Comparison of ENCODE assay signal across 8 cellular contexts in the genomic region with DNA sequence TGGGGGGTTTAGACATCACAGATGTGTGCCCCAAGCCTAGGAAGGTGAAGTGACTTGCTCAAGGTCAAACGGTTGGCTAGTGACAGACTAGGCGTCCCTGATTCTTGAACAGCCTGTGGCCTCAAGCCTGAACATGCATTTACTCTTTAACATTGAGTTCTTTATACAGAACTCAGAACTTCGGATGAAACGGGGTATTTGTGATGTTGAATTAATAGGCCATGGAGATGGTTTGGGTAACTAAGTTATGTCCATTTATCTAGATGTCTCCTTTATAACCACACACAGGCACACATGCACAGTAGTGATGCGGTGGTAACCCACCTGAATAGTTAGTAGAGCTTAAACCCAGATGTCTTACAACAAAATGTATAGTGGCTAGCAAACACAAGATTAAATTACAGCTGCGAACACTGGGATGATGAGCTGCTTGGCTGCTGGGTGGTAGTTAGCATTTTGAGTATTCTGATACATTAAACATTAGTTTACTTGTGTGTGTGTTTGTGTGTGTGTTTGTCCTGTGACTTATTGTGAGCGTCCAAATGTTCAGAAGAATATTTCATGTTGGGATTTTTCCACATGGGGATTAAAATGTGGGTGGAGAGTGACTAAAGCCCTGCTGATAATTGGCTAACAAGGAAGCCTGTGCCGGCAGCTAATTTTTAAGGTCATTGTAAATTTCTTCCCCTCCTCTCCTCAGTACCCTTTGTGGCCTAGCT. TPM values are rescaled to one million over a fixed set of nuclear protein-coding genes. Genes with fewer than 3 reads are reported as not detected.
DNase-seq lines count a peak whose midpoint lies in the region; ATAC-seq and TF ChIP-seq lines count a peak whose summit lies in the region.

No MANE protein-coding gene starts in this region.

- peak; percentile 25 for DNase-seq in activated naive CD4-positive, alpha-beta T cell treated with anti-CD3 and anti-CD28 coated beads for 36 hours
- DNase-seq in activated naive CD4-positive, alpha-beta T cell treated with anti-CD3 and anti-CD28 coated beads, Interleukin-2, amount 50 U/mL, for 16 hours = no peak
- DNase-seq in adipocyte (ENCODE audit: low read depth) (peak; percentile 64), testis (no peak), NK-92 (lab: John Stamatoyannopoulos, UW; ENCODE audit: unreplicated experiment) (no peak), NOMO-1 treated with DMSO at 0.1 percent for 48 hours (lab: John Stamatoyannopoulos, UW; ENCODE audit: unreplicated experiment) (no peak)

- intact Hi-C loops in activated naive CD4-positive, alpha-beta T cell treated with anti-CD3 and anti-CD28 coated beads for 36 hours (cut with micrococcal nuclease) = loop anchor here (2.0 to 10.0 kb wide), 5 partner anchors 15 to 1619 kb away; partner anchors contain the start of genes CSDE1 and MAN1A2
- intact Hi-C loops in testis (cut with DNase I; ENCODE audit: low total_unique reads) = no loop called here

- no peaks in the 10 kb centered on the region for H3K27me3 ChIP-seq in adipocyte (replicated peaks; ENCODE audit: control insufficient read depth, insufficient read depth, low read length)
- H3K27me3 ChIP-seq in layer of hippocampus (ENCODE audit: control insufficient read depth, insufficient read depth, low read length) = no peaks in the 10 kb centered on the region
- H3K27me3 ChIP-seq in testis = no peaks in the 10 kb centered on the region

- H3K4me3 Mint-ChIP-seq in activated naive CD4-positive, alpha-beta T cell treated with anti-CD3 and anti-CD28 coated beads for 36 hours = peak overlapping the region; percentile 92

- no peaks in the 10 kb centered on the region for H3K9me3 ChIP-seq in adipocyte (ENCODE audit: control insufficient read depth, low read length)
- H3K9me3 ChIP-seq in testis = no peaks in the 10 kb centered on the region

- H3K27ac ChIP-seq in layer of hippocampus (ENCODE audit: low read depth, low read length) = peak overlapping the region; percentile 92
- peak overlapping the region; percentile 95 to 97 for H3K27ac ChIP-seq in testis

- H3K4me3 ChIP-seq in adipocyte (ENCODE audit: low read length) (peak overlapping the region; percentile 92), testis (peak overlapping the region; percentile 98 to 99)

- no peak for ATAC-seq in GM19452 (IDR thresholded peaks at IDR 0.05; ENCODE audit: unreplicated experiment)

- peak overlapping the region; percentile 92 for H3K9ac ChIP-seq in adipocyte (ENCODE audit: low read length)

- H3K4me1 Mint-ChIP-seq in activated naive CD4-positive, alpha-beta T cell treated with anti-CD3 and anti-CD28 coated beads for 36 hours (ENCODE audit: low read depth) = peaks cover 48% of the 10 kb centered on the region

- WGBS in testis, 2 donors = 23 to 27% methylated on average over 8 of the region's 8 CpGs

- H3K36me3 ChIP-seq in adipocyte (ENCODE audit: control insufficient read depth, insufficient read depth, low read length, severe bottlenecking) = no peaks in the 10 kb centered on the region
- H3K36me3 ChIP-seq in testis (ENCODE audit: low read depth, missing control alignments) = no peaks in the 10 kb centered on the region

- H3K9me3 Mint-ChIP-seq in activated naive CD4-positive, alpha-beta T cell treated with anti-CD3 and anti-CD28 coated beads for 36 hours = no peaks in the 10 kb centered on the region

- H3K4me1 ChIP-seq in adipocyte (ENCODE audit: control insufficient read depth, insufficient read depth, low read length) = peaks cover 59% of the 10 kb centered on the region
- peaks cover 51% of the 10 kb centered on the region for H3K4me1 ChIP-seq in testis

- no peak for TF ChIP-seq CTCF in testis (IDR thresholded peaks at IDR 0.05)

- CTCF ChIA-PET in activated naive CD4-positive, alpha-beta T cell treated with anti-CD3 and anti-CD28 coated beads for 36 hours (lab: Charles Lee) = interaction anchor here (0.6 to 3.4 kb wide), 10 partner anchors 9 to 324 kb away, joined by 3 to 18 read pairs (median 4); no protein-coding TSS in a partner anchor

- no peak for TF ChIP-seq POLR2A in testis (IDR thresholded peaks at IDR 0.05)

- H3K27ac Mint-ChIP-seq in activated naive CD4-positive, alpha-beta T cell treated with anti-CD3 and anti-CD28 coated beads for 36 hours = peak overlapping the region; percentile 95

- H3K36me3 Mint-ChIP-seq in activated naive CD4-positive, alpha-beta T cell treated with anti-CD3 and anti-CD28 coated beads for 36 hours (ENCODE audit: low read depth) = peaks cover 28% of the 10 kb centered on the region

- H3K27me3 Mint-ChIP-seq in activated naive CD4-positive, alpha-beta T cell treated with anti-CD3 and anti-CD28 coated beads for 36 hours (ENCODE audit: low read depth) = no peaks in the 10 kb centered on the region

RNA-seq across cellular contexts. Expression of gene ATP1A1, which starts 2.3 kb away (rescaled TPM):
- 100 to 1,000 TPM; 360 to 370 TPM for total RNA-seq in activated naive CD4-positive, alpha-beta T cell treated with anti-CD3 and anti-CD28 coated beads for 36 hours
- 100 to 1,000 TPM; 444 to 561 TPM for total RNA-seq in testis
- polyA plus RNA-seq in testis (ENCODE audit: insufficient read depth, low read depth, low replicate concordance) = 394 TPM

Comparison
In these comparisons a context has a peak if more than half of its experiments do, and no peak if none do; other contexts are left out.
1. DNase-seq: peak in activated naive CD4-positive, alpha-beta T cell treated with anti-CD3 and anti-CD28 coated beads for 36 hours (single experiment) and adipocyte (single experiment); none in activated naive CD4-positive, alpha-beta T cell treated with anti-CD3 and anti-CD28 coated beads, Interleukin-2, amount 50 U/mL, for 16 hours (single experiment), testis (single experiment), NK-92 (single experiment) and NOMO-1 treated with DMSO at 0.1 percent for 48 hours (single experiment).